9 cellular contexts compared by ENCODE assay signal in the genomic region with DNA sequence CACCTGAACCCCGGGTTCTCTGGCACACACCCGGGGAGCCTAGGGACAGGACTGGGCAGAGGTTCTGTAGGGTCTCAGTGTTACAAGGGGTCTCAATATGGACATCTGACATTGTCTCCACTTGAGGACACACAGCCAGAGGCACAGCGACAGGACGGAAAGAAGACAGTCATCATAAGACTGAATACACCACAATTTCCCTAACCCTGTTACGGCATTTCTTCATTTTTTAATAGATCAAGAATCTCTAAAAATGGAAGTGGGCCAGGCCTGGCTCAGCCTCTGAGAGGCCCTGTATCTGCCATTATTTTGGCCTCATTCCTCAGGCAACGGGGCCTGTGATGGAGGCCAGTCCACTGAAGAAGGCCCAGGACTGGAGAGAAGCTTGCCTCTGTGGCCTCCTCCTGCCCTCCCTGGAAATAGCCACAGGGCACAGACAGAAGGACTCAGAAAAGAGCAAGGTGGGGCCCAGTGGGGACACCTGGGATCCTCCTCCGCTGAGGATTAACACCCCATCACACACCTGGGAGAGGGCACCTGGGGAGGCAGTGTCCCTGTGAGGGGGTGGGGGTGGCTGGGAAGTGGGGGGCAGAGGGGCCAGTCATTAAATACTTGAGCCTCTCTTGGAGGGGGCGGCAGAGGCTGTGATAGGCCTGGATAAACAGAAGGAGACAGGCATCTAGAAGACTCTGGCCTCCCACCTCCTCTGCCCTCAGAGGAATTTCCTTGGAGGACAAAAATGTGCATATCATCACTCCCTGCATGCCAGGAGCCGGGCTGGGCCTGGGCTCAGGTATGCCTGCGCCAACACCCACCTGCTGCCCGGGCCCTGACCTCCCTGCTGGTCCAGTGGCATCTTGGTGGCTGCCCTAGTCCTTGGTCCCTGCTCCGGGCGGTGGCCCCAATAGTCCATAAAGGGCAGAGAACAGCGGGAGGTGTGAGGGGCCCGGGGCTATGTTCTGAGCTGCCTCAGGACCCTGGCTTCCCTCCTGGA. TPM values are rescaled to one million over a fixed set of nuclear protein-coding genes. Genes with fewer than 3 reads are reported as not detected.
DNase-seq lines count a peak whose midpoint lies in the region; ATAC-seq lines count a peak whose summit lies in the region.
"Had no signal": no experiment of that assay in that cellular context is flagged by ENCODE, and none has a peak within 500 bp of the region (broad histone marks: within the 10 kb centered on the region; RNA-seq: fewer than 3 reads in every experiment).

No MANE protein-coding gene starts in this region.

- no peaks in the 10 kb centered on the region for H3K9me3 Mint-ChIP-seq in activated CD8-positive, alpha-beta memory T cell treated with anti-CD3 and anti-CD28 coated beads, Interleukin-2, amount 10 ng/mL, durations not matched to agents 7 days and 5 days (ENCODE audit: low read depth)

- ATAC-seq in activated CD8-positive, alpha-beta memory T cell treated with anti-CD3 and anti-CD28 coated beads, Interleukin-2, amount 10 ng/mL, durations not matched to agents 7 days and 5 days: no peak

- H3K27ac ChIP-seq in cingulate gyrus (ENCODE audit: low read depth, low read length): peak overlapping the region; percentile 69

- DNase-seq in activated CD8-positive, alpha-beta memory T cell treated with anti-CD3 and anti-CD28 coated beads, Interleukin-2, amount 10 ng/mL, durations not matched to agents 7 days and 5 days: no peak
- no peak for DNase-seq in activated CD8-positive, alpha-beta memory T cell treated with anti-CD3 and anti-CD28 coated beads, Interleukin-2, amount 50 U/mL, for 4 hours
- DNase-seq in NCI-H69 (lab: John Stamatoyannopoulos, UW) (peak; percentile 17), renal cortical epithelial cell (ENCODE audit: low read depth) (peak; percentile 38), activated gamma-delta T cell treated with Interleukin-2 at 50 U/mL for 16 hours (no peak), RPMI8226 (no peak)
- DNase-seq in stimulated activated CD4-positive, alpha-beta T cell treated with anti-CD3 and anti-CD28 coated beads, Interleukin-2, amount 100 ng/mL, for 48 hours: no peak
- DNase-seq: SIG-M5 had no signal

- H3K27me3 Mint-ChIP-seq in activated CD8-positive, alpha-beta memory T cell treated with anti-CD3 and anti-CD28 coated beads, Interleukin-2, amount 10 ng/mL, durations not matched to agents 7 days and 5 days: no peaks in the 10 kb centered on the region

- H3K4me3 Mint-ChIP-seq in activated CD8-positive, alpha-beta memory T cell treated with anti-CD3 and anti-CD28 coated beads, Interleukin-2, amount 10 ng/mL, durations not matched to agents 7 days and 5 days: no peak overlapping the region

- H3K27ac Mint-ChIP-seq in activated CD8-positive, alpha-beta memory T cell treated with anti-CD3 and anti-CD28 coated beads, Interleukin-2, amount 10 ng/mL, durations not matched to agents 7 days and 5 days: peak overlapping the region; percentile 53

- H3K36me3 Mint-ChIP-seq in activated CD8-positive, alpha-beta memory T cell treated with anti-CD3 and anti-CD28 coated beads, Interleukin-2, amount 10 ng/mL, durations not matched to agents 7 days and 5 days: peaks cover 4% of the 10 kb centered on the region

- H3K4me1 Mint-ChIP-seq in activated CD8-positive, alpha-beta memory T cell treated with anti-CD3 and anti-CD28 coated beads, Interleukin-2, amount 10 ng/mL, durations not matched to agents 7 days and 5 days: peaks cover 75% of the 10 kb centered on the region

- CTCF ChIA-PET in activated CD8-positive, alpha-beta memory T cell treated with anti-CD3 and anti-CD28 coated beads, Interleukin-2, amount 10 ng/mL, durations not matched to agents 7 days and 5 days (lab: Charles Lee): interaction anchor here (1.0 to 1.9 kb wide), 4 partner anchors 9 to 32 kb away, joined by 3 to 18 read pairs (median 4); no protein-coding TSS in a partner anchor

RNA-seq across cellular contexts. Expression of a gene that starts 8.0 kb away (rescaled TPM):
- 100 to 1,000 TPM in 1 of 2 experiments, 10 to 100 TPM in 1; 51.9 to 127 TPM for total RNA-seq in activated CD8-positive, alpha-beta memory T cell treated with anti-CD3 and anti-CD28 coated beads, Interleukin-2, amount 10 ng/mL, durations not matched to agents 7 days and 5 days
- 2.0 and 41.8 TPM in 2 replicates for total RNA-seq in renal cortical epithelial cell

Comparison
In these comparisons a context has a peak if more than half of its experiments do, and no peak if none do; other contexts are left out.
1. DNase-seq: peak in NCI-H69 (single experiment) and renal cortical epithelial cell (single experiment); none in activated CD8-positive, alpha-beta memory T cell treated with anti-CD3 and anti-CD28 coated beads, Interleukin-2, amount 10 ng/mL, durations not matched to agents 7 days and 5 days (single experiment), activated CD8-positive, alpha-beta memory T cell treated with anti-CD3 and anti-CD28 coated beads, Interleukin-2, amount 50 U/mL, for 4 hours (single experiment), stimulated activated CD4-positive, alpha-beta T cell treated with anti-CD3 and anti-CD28 coated beads, Interleukin-2, amount 100 ng/mL, for 48 hours (0 of 2), activated gamma-delta T cell treated with Interleukin-2 at 50 U/mL for 16 hours (single experiment) and RPMI8226 (single experiment).